Comparison of ENCODE assay signal across 1 cellular context in genomic region chr14:96746101-96746500, GRCh38.
A peak's percentile ranks its signal among the peaks of the same experiment; 100 is the strongest.
TF ChIP-seq lines count a peak whose summit lies in the region.

No MANE protein-coding gene starts in this region.

TF ChIP-seq in HepG2, 621 proteins besides CTCF, POLR2A, EP300 and RAD21 (continued from another document):
- TF ChIP-seq USF2 (IDR thresholded peaks at IDR 0.05; ENCODE audit: low read depth, low read length) (peak; percentile 73), USF2 (CRISPR knock-in tag; IDR thresholded peaks at IDR 0.05; ENCODE audit: borderline replicate concordance) (no peak), IKZF4 (CRISPR knock-in tag; IDR thresholded peaks at IDR 0.05; ENCODE audit: borderline replicate concordance, low read depth, not compliant biosample characterization) (no peak), ZNF691 (CRISPR knock-in tag; IDR thresholded peaks at IDR 0.05; ENCODE audit: borderline replicate concordance, low read depth) (no peak), NFE2 (CRISPR knock-in tag; IDR thresholded peaks at IDR 0.05) (no peak), RAD51 (IDR thresholded peaks at IDR 0.05; ENCODE audit: borderline replicate concordance) (peak; percentile 90), ZNF12 (CRISPR knock-in tag; IDR thresholded peaks at IDR 0.05) (peak; percentile 76), MNT (IDR thresholded peaks at IDR 0.05) (peak; percentile 65), MTA1 (CRISPR knock-in tag; IDR thresholded peaks at IDR 0.05; ENCODE audit: borderline replicate concordance) (no peak), TCF7 (IDR thresholded peaks at IDR 0.05; ENCODE audit: low read depth) (no peak)
